1 cellular context compared by ENCODE assay signal in the genomic region with DNA sequence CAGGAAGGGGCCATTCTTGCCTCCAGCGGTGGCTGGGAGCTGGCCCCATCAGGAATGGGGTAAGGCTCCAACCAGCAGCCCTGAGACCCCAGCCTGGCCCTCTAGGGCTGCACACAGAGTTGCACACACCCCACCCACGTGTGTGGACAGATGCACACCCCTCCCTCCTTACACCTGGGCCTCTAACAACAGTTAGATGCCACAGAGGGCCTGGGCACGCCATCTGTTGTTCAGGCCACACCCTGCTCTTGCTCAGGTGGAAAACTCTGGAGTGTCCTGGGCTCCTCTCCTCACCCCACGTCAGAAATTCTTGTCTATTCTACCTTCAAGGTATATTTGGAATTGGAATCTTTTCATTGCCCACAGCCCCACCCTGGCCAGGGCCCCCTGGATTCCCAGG.
TF ChIP-seq lines count a peak whose summit lies in the region.

No MANE protein-coding gene starts in this region.

TF ChIP-seq in neural cell, 6 proteins besides CTCF, POLR2A, EP300 and RAD21 (continued from another document):
- TF ChIP-seq REST (IDR thresholded peaks at IDR 0.05; ENCODE audit: borderline replicate concordance) (no peak), SMC3 (conservative IDR thresholded peaks at IDR 0.05; ENCODE audit: poor library complexity) (no peak)
